In genomic region chr5:158049459-158049858, GRCh38 we compare ENCODE assay signal across 25 cellular contexts.
"Had no signal": no experiment of that assay in that cellular context is flagged by ENCODE, and none has a peak within 500 bp of the region (broad histone marks: within the 10 kb centered on the region; RNA-seq: fewer than 3 reads in every experiment).

No MANE protein-coding gene starts in this region.

- ATAC-seq: activated CD4-positive, CD25-positive, alpha-beta regulatory T cell treated with anti-CD3 and anti-CD28 coated beads, Interleukin-2, amount 50 U/mL, for 24 hours; activated CD8-positive, alpha-beta T cell treated with anti-CD3 and anti-CD28 coated beads, Interleukin-2, amount 10 ng/mL, durations not matched to agents 7 days and 5 days; activated naive CD8-positive, alpha-beta T cell treated with anti-CD3 and anti-CD28 coated beads, Interleukin-2, amount 50 U/mL, for 24 hours; body of pancreas; gastroesophageal sphincter; heart right ventricle; left lung; sciatic nerve; stimulated activated effector memory CD8-positive, alpha-beta T cell treated with anti-CD3 and anti-CD28 coated beads, Interleukin-12 subunit alpha, Interleukin-12 subunit beta, amount 100 ng/mL, for 72 hours had no signal

- H3K4me1 Mint-ChIP-seq: activated CD4-positive, alpha-beta T cell treated with anti-CD3 and anti-CD28 coated beads, Interleukin-2, amount 10 ng/mL, durations not matched to agents 24 days and 14 days; activated naive CD8-positive, alpha-beta T cell treated with anti-CD3 and anti-CD28 coated beads, Interleukin-2, amount 50 U/mL, for 24 hours; stimulated activated effector memory CD8-positive, alpha-beta T cell treated with anti-CD3 and anti-CD28 coated beads, Interleukin-12 subunit alpha, Interleukin-12 subunit beta, amount 100 ng/mL, for 72 hours had no signal

- DNase-seq: activated CD4-positive, alpha-beta T cell treated with anti-CD3 and anti-CD28 coated beads, Interleukin-2, amount 10 ng/mL, durations not matched to agents 24 days and 14 days; activated CD8-positive, alpha-beta T cell treated with anti-CD3 and anti-CD28 coated beads, Interleukin-2, amount 10 ng/mL, durations not matched to agents 7 days and 5 days; activated gamma-delta T cell; activated naive CD4-positive, alpha-beta T cell treated with anti-CD3 and anti-CD28 coated beads, Interleukin-2, amount 50 U/mL, for 16 hours; activated naive CD8-positive, alpha-beta T cell treated with anti-CD3 and anti-CD28 coated beads, Interleukin-2, amount 50 U/mL, for 24 hours; anterior cingulate cortex; body of pancreas; heart right ventricle; left lung; nephron progenitor cell; occipital lobe; posterior cingulate gyrus; small intestine; stimulated activated CD4-positive, alpha-beta T cell treated with anti-CD3 and anti-CD28 coated beads, Interleukin-2, amount 100 ng/mL, for 24 hours; upper lobe of left lung had no signal

- H3K4me3 Mint-ChIP-seq: activated CD4-positive, alpha-beta T cell treated with anti-CD3 and anti-CD28 coated beads, Interleukin-2, amount 10 ng/mL, durations not matched to agents 24 days and 14 days; activated CD8-positive, alpha-beta T cell treated with anti-CD3 and anti-CD28 coated beads, Interleukin-2, amount 10 ng/mL, durations not matched to agents 7 days and 5 days; activated naive CD8-positive, alpha-beta T cell treated with anti-CD3 and anti-CD28 coated beads, Interleukin-2, amount 50 U/mL, for 24 hours; activated T-helper 1 cell treated with anti-CD3 and anti-CD28 coated beads, Interleukin-12 subunit alpha, Interleukin-12 subunit beta, Interleukin-2, Interleukin-4 antibody, amounts not matched to agents 30 ng/mL and 10 ng/mL and 1 ng/mL, durations not matched to agents 14 hours and 24 hours and 36 hours; mesothelial cell of epicardium; nephron progenitor cell; stimulated activated effector memory CD8-positive, alpha-beta T cell treated with anti-CD3 and anti-CD28 coated beads, Interleukin-12 subunit alpha, Interleukin-12 subunit beta, amount 100 ng/mL, for 72 hours had no signal

- H3K36me3 ChIP-seq: cardiac muscle cell, gastroesophageal sphincter, heart right ventricle, left lung, upper lobe of left lung had no signal

- FAIRE-seq: keratinocyte, small intestine had no signal

- H3K9me3 ChIP-seq: body of pancreas, gastroesophageal sphincter, heart right ventricle, left lung, upper lobe of left lung had no signal

- H3K4me1 ChIP-seq: heart right ventricle, upper lobe of left lung had no signal

- H3K27me3 ChIP-seq: body of pancreas, cardiac muscle cell, gastroesophageal sphincter, upper lobe of left lung had no signal

- H3K36me3 Mint-ChIP-seq: mesothelial cell of epicardium; stimulated activated effector memory CD8-positive, alpha-beta T cell treated with anti-CD3 and anti-CD28 coated beads, Interleukin-12 subunit alpha, Interleukin-12 subunit beta, amount 100 ng/mL, for 72 hours had no signal

- H3K27ac Mint-ChIP-seq: activated CD4-positive, alpha-beta T cell treated with anti-CD3 and anti-CD28 coated beads, Interleukin-2, amount 10 ng/mL, durations not matched to agents 24 days and 14 days; activated CD8-positive, alpha-beta T cell treated with anti-CD3 and anti-CD28 coated beads, Interleukin-2, amount 10 ng/mL, durations not matched to agents 7 days and 5 days; activated naive CD8-positive, alpha-beta T cell treated with anti-CD3 and anti-CD28 coated beads, Interleukin-2, amount 50 U/mL, for 24 hours; activated T-helper 1 cell treated with anti-CD3 and anti-CD28 coated beads, Interleukin-12 subunit alpha, Interleukin-12 subunit beta, Interleukin-2, Interleukin-4 antibody, amounts not matched to agents 30 ng/mL and 10 ng/mL and 1 ng/mL, durations not matched to agents 14 hours and 24 hours and 36 hours; mesothelial cell of epicardium; nephron progenitor cell; stimulated activated effector memory CD8-positive, alpha-beta T cell treated with anti-CD3 and anti-CD28 coated beads, Interleukin-12 subunit alpha, Interleukin-12 subunit beta, amount 100 ng/mL, for 72 hours had no signal

- H3K27ac ChIP-seq: cardiac muscle cell, epithelial cell of prostate, gastroesophageal sphincter, heart right ventricle, left lung, upper lobe of left lung had no signal

- H3K4me3 ChIP-seq: body of pancreas, cardiac muscle cell, gastroesophageal sphincter, heart right ventricle, left lung, lung, upper lobe of left lung had no signal

- H3K9me3 Mint-ChIP-seq: activated CD4-positive, alpha-beta T cell treated with anti-CD3 and anti-CD28 coated beads, Interleukin-2, amount 10 ng/mL, durations not matched to agents 24 days and 14 days; activated naive CD8-positive, alpha-beta T cell treated with anti-CD3 and anti-CD28 coated beads, Interleukin-2, amount 50 U/mL, for 24 hours; activated T-helper 1 cell treated with anti-CD3 and anti-CD28 coated beads, Interleukin-12 subunit alpha, Interleukin-12 subunit beta, Interleukin-2, Interleukin-4 antibody, amounts not matched to agents 30 ng/mL and 10 ng/mL and 1 ng/mL, durations not matched to agents 14 hours and 24 hours and 36 hours; mesothelial cell of epicardium; nephron progenitor cell; stimulated activated effector memory CD8-positive, alpha-beta T cell treated with anti-CD3 and anti-CD28 coated beads, Interleukin-12 subunit alpha, Interleukin-12 subunit beta, amount 100 ng/mL, for 72 hours had no signal
